In the genomic region with DNA sequence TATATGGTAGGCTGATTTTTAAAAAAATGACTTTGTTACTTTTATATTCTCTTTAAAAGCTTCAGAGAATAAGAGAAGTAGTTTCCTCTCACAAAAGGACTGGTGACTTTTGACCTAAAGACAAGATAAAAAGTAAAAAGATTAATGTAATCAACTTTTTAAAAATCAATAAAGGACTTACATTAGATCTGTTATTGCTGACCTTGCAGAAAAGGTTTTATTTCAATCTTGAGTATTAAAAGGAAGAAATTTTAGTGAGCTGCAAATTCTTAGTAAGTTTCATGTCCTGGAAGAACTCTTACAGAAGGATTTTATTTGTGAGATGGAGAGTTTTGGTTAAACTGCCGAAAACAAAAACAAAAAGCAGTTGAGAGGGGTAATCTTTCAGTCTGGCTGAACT, we compare ENCODE assay signal across 25 cellular contexts.
"Had no signal": no experiment of that assay in that cellular context is flagged by ENCODE, and none has a peak within 500 bp of the region (broad histone marks: within the 10 kb centered on the region; RNA-seq: fewer than 3 reads in every experiment).

No MANE protein-coding gene starts in this region.

- H3K4me3 ChIP-seq: coronary artery, dorsolateral prefrontal cortex, esophagus muscularis mucosa, gastroesophageal sphincter, heart left ventricle, hepatocyte, left lung, lower lobe of right lung, mucosa of descending colon had no signal

- H3K27ac ChIP-seq: coronary artery, dorsolateral prefrontal cortex, esophagus muscularis mucosa, foreskin keratinocyte, gastroesophageal sphincter, heart left ventricle, hepatocyte, left lung, lower lobe of right lung had no signal

- ATAC-seq: foreskin keratinocyte, gastroesophageal sphincter, heart left ventricle, left cardiac atrium, left lung, left ventricle myocardium superior, lower lobe of right lung, mucosa of descending colon had no signal

- H3K36me3 ChIP-seq: esophagus muscularis mucosa, gastroesophageal sphincter, heart left ventricle, left lung, lower lobe of right lung had no signal

- H2AFZ ChIP-seq: hepatocyte had no signal

- H3K4me2 ChIP-seq: hepatocyte had no signal

- DNase-seq: dermis blood vessel endothelial cell; dorsolateral prefrontal cortex; effector CD4-positive, alpha-beta T cell; effector memory CD4-positive, alpha-beta T cell; foreskin keratinocyte; heart left ventricle; hypothalamus; immature natural killer cell; islet precursor cell; kidney glomerular epithelial cell; left cardiac atrium; left ventricle myocardium superior; lower lobe of right lung; mesenchymal stem cell; mucosa of descending colon; naive B cell had no signal

- H3K27me3 ChIP-seq: dorsolateral prefrontal cortex, esophagus muscularis mucosa, gastroesophageal sphincter had no signal

- H3K9me3 ChIP-seq: esophagus muscularis mucosa, gastroesophageal sphincter, heart left ventricle, left lung, lower lobe of right lung, mucosa of descending colon had no signal

- FAIRE-seq: colon, endothelial cell of umbilical vein, frontal cortex, kidney had no signal
